ENCODE assay signal across 30 cellular contexts in the genomic region with DNA sequence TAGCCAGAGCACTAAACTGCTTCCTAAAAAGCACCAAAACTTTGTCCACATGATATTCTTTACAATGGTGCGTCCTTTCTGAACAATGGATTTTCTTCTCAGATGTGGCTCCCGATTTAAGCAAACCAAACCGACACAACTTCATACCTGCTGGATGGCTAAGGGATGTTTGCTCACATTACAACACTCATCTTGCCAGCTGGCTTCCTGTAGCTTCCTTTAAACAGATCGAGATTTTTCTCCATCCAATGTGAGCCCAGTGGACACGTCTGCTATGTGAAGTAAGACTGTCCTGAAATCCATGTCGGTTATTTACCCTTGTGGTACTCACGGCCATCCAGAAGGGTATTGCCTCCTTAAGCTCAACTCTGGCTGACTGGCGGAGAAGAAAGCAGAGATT.
"Had no signal": no experiment of that assay in that cellular context is flagged by ENCODE, and none has a peak within 500 bp of the region (broad histone marks: within the 10 kb centered on the region; RNA-seq: fewer than 3 reads in every experiment).

No MANE protein-coding gene starts in this region.

- H3K27ac ChIP-seq: adrenal gland, body of pancreas, breast epithelium, Peyer's patch, SJSA1 had no signal

- H3K4me3 ChIP-seq: adrenal gland, body of pancreas, breast epithelium, K562, MG63, Peyer's patch, SJSA1 had no signal

- H3K36me3 ChIP-seq: adrenal gland, breast epithelium, MG63, Peyer's patch, SJSA1 had no signal

- H3K4me1 ChIP-seq: body of pancreas, breast epithelium, Peyer's patch, SJSA1 had no signal

- H3K9me3 ChIP-seq: adrenal gland, body of pancreas, breast epithelium, MG63, Peyer's patch, SJSA1, SK-N-SH had no signal

- DNase-seq: activated CD4-positive, alpha-beta T cell treated with anti-CD3 and anti-CD28 coated beads for 36 hours; activated CD4-positive, alpha-beta T cell treated with anti-CD3 and anti-CD28 coated beads, Interleukin-2, amount 10 ng/mL, durations not matched to agents 7 days and 5 days; activated CD4-positive, alpha-beta T cell treated with anti-CD3 and anti-CD28 coated beads, Interleukin-2, amount 50 U/mL, for 48 hours; activated CD8-positive, alpha-beta T cell treated with anti-CD3 and anti-CD28 coated beads, Interleukin-2, amount 10 ng/mL, durations not matched to agents 7 days and 5 days; activated gamma-delta T cell; activated naive CD4-positive, alpha-beta T cell treated with Interleukin-2 at 50 U/mL for 16 hours; activated T-cell treated with anti-CD3 and anti-CD28 coated beads, Interleukin-2, amount 50 U/mL, for 24 hours; adrenal gland; body of pancreas; central memory CD4-positive, alpha-beta T cell; Karpas-422; MG63; NCI-H1048; NCI-H1436 treated with DMSO at 0.1 percent for 48 hours; NCI-H187; NCI-H2029 treated with DMSO at 0.1 percent for 48 hours; NCI-H2107; NCI-H2171; NCI-H524; NCI-H69; PC-3; Peyer's patch; RPMI8226; SHP77 treated with DMSO at 0.1 percent for 48 hours; SK-N-SH had no signal

- H3K27me3 ChIP-seq: adrenal gland, body of pancreas, breast epithelium, MG63, Peyer's patch had no signal

- ATAC-seq: activated CD4-positive, alpha-beta T cell treated with anti-CD3 and anti-CD28 coated beads for 36 hours; activated CD4-positive, CD25-positive, alpha-beta regulatory T cell treated with anti-CD3 and anti-CD28 coated beads, Interleukin-2, amount 50 U/mL, for 24 hours; activated CD8-positive, alpha-beta T cell treated with anti-CD3 and anti-CD28 coated beads, Interleukin-2, amount 10 ng/mL, durations not matched to agents 7 days and 5 days; body of pancreas; K562; PC-3; WTC11 had no signal
